ENCODE assay signal across 26 cellular contexts in the genomic region with DNA sequence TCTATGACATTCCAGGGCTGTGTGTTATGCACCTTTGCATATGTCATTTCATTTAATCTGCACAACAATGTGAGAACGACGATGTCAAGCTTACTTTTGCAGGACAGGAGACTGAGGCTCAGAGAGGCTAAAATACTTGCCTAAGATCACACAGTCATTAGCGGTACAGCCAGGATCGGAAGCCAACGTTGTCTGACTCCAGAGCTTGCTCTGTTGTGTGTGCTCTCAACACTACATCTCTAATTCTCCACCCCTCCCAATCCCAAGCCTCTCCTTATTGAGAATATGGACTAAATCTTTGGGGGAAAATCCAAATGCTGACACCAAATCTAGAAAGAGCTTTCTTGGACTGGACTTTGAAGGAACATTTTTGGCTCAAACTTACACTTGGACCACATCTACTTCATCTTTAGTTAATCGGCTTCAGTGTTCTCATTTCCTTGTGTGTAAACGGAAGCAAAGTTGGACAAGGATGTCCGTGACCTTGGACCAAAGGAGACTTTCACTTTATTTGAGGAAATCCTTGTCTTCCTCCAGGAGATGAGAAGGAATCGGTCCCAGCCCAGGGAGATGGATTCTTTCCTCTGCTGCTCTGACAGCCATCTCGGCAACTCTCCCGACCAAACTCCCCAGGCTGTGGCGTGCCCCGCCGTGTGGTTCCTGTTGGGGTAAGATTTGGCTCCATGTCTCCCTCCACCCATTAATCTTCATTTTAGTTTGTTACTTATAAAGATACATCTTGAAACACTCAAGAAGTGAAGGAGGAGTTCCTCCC.
"Had no signal": no experiment of that assay in that cellular context is flagged by ENCODE, and none has a peak within 500 bp of the region (broad histone marks: within the 10 kb centered on the region; RNA-seq: fewer than 3 reads in every experiment).

No MANE protein-coding gene starts in this region.

- H3K4me3 ChIP-seq: lung, sigmoid colon, smooth muscle cell, thoracic aorta, upper lobe of left lung had no signal

- FAIRE-seq: frontal cortex had no signal

- ATAC-seq: activated CD4-positive, alpha-beta T cell treated with anti-CD3 and anti-CD28 coated beads for 36 hours; activated T-cell treated with anti-CD3 and anti-CD28 coated beads, Interleukin-2, amount 50 U/mL, for 4 hours; naive thymus-derived CD4-positive, alpha-beta T cell; stimulated activated naive B cell treated with anti-CD40 and anti-IgM and Interleukin-4, amounts not matched to agents 10 μg/mL and 1 μg/mL and 100 μg/mL, for 72 hours had no signal

- H3K4me2 ChIP-seq: smooth muscle cell had no signal

- H3K4me1 ChIP-seq: sigmoid colon had no signal

- H3K27ac ChIP-seq: epithelial cell of prostate, sigmoid colon, thoracic aorta, upper lobe of left lung had no signal

- H3K9me3 ChIP-seq: sigmoid colon, thoracic aorta, upper lobe of left lung had no signal

- H3K36me3 ChIP-seq: sigmoid colon, thoracic aorta, upper lobe of left lung had no signal

- H3K27me3 ChIP-seq: sigmoid colon, upper lobe of left lung had no signal

- DNase-seq: activated B cell treated with CpG ODN at 0.5 μM for 24 hours; activated CD4-positive, alpha-beta T cell treated with anti-CD3 and anti-CD28 coated beads for 36 hours; activated CD4-positive, alpha-beta T cell treated with anti-CD3 and anti-CD28 coated beads, Interleukin-2, amount 50 U/mL, for 4 hours; activated CD8-positive, alpha-beta memory T cell treated with anti-CD3 and anti-CD28 coated beads for 24 hours; activated CD8-positive, alpha-beta memory T cell treated with anti-CD3 and anti-CD28 coated beads, Interleukin-2, amount 50 U/mL, for 4 hours; activated naive CD4-positive, alpha-beta T cell; activated naive CD8-positive, alpha-beta T cell treated with anti-CD3 and anti-CD28 coated beads for 36 hours; activated T-cell treated with anti-CD3 and anti-CD28 coated beads, Interleukin-2, amount 50 U/mL, for 4 hours; amygdala; cortex of kidney; endodermal cell; islet precursor cell; naive thymus-derived CD4-positive, alpha-beta T cell; occipital lobe; sigmoid colon; stimulated activated CD4-positive, alpha-beta T cell treated with anti-CD3 and anti-CD28 coated beads, Interleukin-15, amount 100 ng/mL, for 24 hours; stimulated activated CD4-positive, alpha-beta T cell treated with anti-CD3 and anti-CD28 coated beads, Interleukin-2, amount 100 ng/mL, for 48 hours; stimulated activated CD8-positive, alpha-beta memory T cell treated with anti-CD3 and anti-CD28 coated beads, Interleukin-4, amount 100 ng/mL, for 48 hours; stimulated activated naive B cell treated with anti-CD40 and anti-IgM and Interleukin-4, amounts not matched to agents 10 μg/mL and 1 μg/mL and 100 μg/mL, for 72 hours; T1000 had no signal
